In the genomic region with DNA sequence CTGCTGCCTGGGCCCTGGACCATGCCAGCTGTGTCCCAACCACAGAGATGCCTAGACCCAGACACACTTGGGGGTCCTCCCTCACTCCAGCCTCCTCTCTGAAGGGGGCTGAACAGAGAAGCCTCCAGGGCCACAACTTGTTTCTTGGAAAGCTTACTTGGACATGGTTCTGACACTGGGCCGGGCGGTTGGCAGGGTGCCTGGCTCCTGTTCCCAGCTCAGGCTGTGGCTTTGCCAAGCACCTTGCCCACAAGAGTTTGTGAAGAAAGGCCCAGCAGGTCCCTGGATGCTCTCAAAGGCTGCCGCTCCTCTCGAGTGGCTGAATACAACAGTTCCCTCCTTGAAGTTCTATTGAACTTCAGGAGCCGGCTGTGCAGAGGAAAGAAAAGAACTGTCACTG, we compare ENCODE assay signal across 23 cellular contexts.
DNase-seq lines count a peak whose midpoint lies in the region; ATAC-seq, FAIRE-seq and TF ChIP-seq lines count a peak whose summit lies in the region.
"Had no signal": no experiment of that assay in that cellular context is flagged by ENCODE, and none has a peak within 500 bp of the region (broad histone marks: within the 10 kb centered on the region; RNA-seq: fewer than 3 reads in every experiment).

No MANE protein-coding gene starts in this region.

- H3K4me3 Mint-ChIP-seq in H9, result no peak overlapping the region
- H3K4me3 Mint-ChIP-seq: CD14-positive monocyte, naive B cell had no signal

- no peak overlapping the region for H3K14ac ChIP-seq in H9 (ENCODE audit: insufficient read depth, low read length)

- FAIRE-seq in pancreas (lab: Jason Lieb, UNC), result no peak
- FAIRE-seq: bronchial epithelial cell had no signal

- no peak overlapping the region for H3K9ac ChIP-seq in H9 (ENCODE audit: extremely low read depth, insufficient read length, low read length)

- H2BK120ac ChIP-seq in H9 (ENCODE audit: low read depth, low read length, poor library complexity, severe bottlenecking), result no peak overlapping the region

- no peak overlapping the region for H3K4me3 ChIP-seq in left lung
- H3K4me3 ChIP-seq in thyroid gland (replicated peaks in 1 of 3), result no peak overlapping the region
- no peak overlapping the region for H3K4me3 ChIP-seq in pancreas

- no peaks in the 10 kb centered on the region; the same call in none of the 2 replicates for H3K27me3 Mint-ChIP-seq in H9 (ENCODE audit: low read depth)

- H3K4me1 ChIP-seq in H9 (ENCODE audit: insufficient read depth, low read length), result no peaks in the 10 kb centered on the region
- no peaks in the 10 kb centered on the region for H3K4me1 ChIP-seq in left lung
- H3K4me1 ChIP-seq in thyroid gland, result no peaks in the 10 kb centered on the region
- H3K4me1 ChIP-seq in pancreas, result no peaks in the 10 kb centered on the region

- H3K79me2 ChIP-seq in H9 (ENCODE audit: insufficient read depth, low read length), result no peaks in the 10 kb centered on the region

- H4K5ac ChIP-seq in H9 (ENCODE audit: insufficient read length, low read depth, low read length), result no peak overlapping the region

- no peak overlapping the region for H3K56ac ChIP-seq in H9 (ENCODE audit: insufficient read length, low read depth, low read length)

- no peak overlapping the region for H2BK5ac ChIP-seq in H9 (ENCODE audit: insufficient read length, low read length)

- DNase-seq in H9 (peak; percentile 15), cerebellar cortex (ENCODE audit: low spot score) (peak; percentile 8), left lung (peak; percentile 56 to 81), thyroid gland (peak; percentile 77 to 91), KBM-7 (no peak), pancreas (no peak)
- DNase-seq: activated CD4-positive, alpha-beta T cell treated with anti-CD3 and anti-CD28 coated beads for 4 hours; activated naive CD4-positive, alpha-beta T cell treated with Interleukin-2 at 50 U/mL for 16 hours; activated T-cell treated with anti-CD3 and anti-CD28 coated beads, Interleukin-2, amount 50 U/mL, for 48 hours; Calu3; foreskin fibroblast; KG1; left colon; MM.1S; naive B cell; NCI-H1417 treated with DMSO at 0.1 percent for 48 hours; stimulated activated CD4-positive, alpha-beta T cell treated with anti-CD3 and anti-CD28 coated beads, Interleukin-2, amount 100 ng/mL, for 24 hours; trophoblast cell had no signal

- no peak overlapping the region for H3T11ph ChIP-seq in H9 (ENCODE audit: low read length)

- no peak overlapping the region for H2AFZ ChIP-seq in H9 (ENCODE audit: low read length)

- peaks cover 6 to 15% of the 10 kb centered on the region in 2 experiments; a peak in 4 of 5 replicates for H3K9me3 Mint-ChIP-seq in H9

- no peak overlapping the region for H2BK15ac ChIP-seq in H9 (ENCODE audit: low read depth, low read length)

- H3K27ac ChIP-seq in H9 (ENCODE audit: insufficient read length, low read depth, low read length) (no peak overlapping the region), left lung (no peak overlapping the region), thyroid gland (no peak overlapping the region), pancreas (no peak overlapping the region)
- H3K27ac ChIP-seq: VCaP had no signal

- no peaks in the 10 kb centered on the region for H4K20me1 ChIP-seq in H9 (ENCODE audit: control insufficient read depth, insufficient read depth, insufficient read length)

- H3K9me3 ChIP-seq in H9 (ENCODE audit: control insufficient read depth, low read depth, low read length) (no peaks in the 10 kb centered on the region), left lung (no peaks in the 10 kb centered on the region), thyroid gland (no peaks in the 10 kb centered on the region), pancreas (no peaks in the 10 kb centered on the region)

- H3K23me2 ChIP-seq in H9 (ENCODE audit: insufficient read length, low read depth, low read length, poor library complexity, severe bottlenecking), result no peaks in the 10 kb centered on the region

- no peak for TF ChIP-seq POLR2A in thyroid gland (IDR thresholded peaks at IDR 0.05)

- H3K36me3 ChIP-seq in left lung (no peaks in the 10 kb centered on the region), thyroid gland (no peaks in the 10 kb centered on the region), pancreas (no peaks in the 10 kb centered on the region)

- H3K23ac ChIP-seq in H9 (ENCODE audit: insufficient read length, low read depth, low read length), result no peak overlapping the region

- H3K79me1 ChIP-seq in H9 (ENCODE audit: insufficient read depth, low read depth, low read length, poor library complexity, severe bottlenecking), result no peaks in the 10 kb centered on the region

- peak; percentile 83 for ATAC-seq in left lung
- ATAC-seq in GM19397 (IDR thresholded peaks at IDR 0.05; ENCODE audit: unreplicated experiment), result no peak
- no peak for ATAC-seq in pancreas
- ATAC-seq: left colon, SK-N-SH treated with all-trans-retinoic acid at 6 μM for 48 hours had no signal

- no peak overlapping the region for H2BK20ac ChIP-seq in H9 (ENCODE audit: low read depth, low read length, poor library complexity, severe bottlenecking)

- intact Hi-C loops in left lung (cut with DNase I) (no loop called here), thyroid gland (cut with DNase I) (no loop called here), pancreas (cut with DNase I) (no loop called here)

- no peak overlapping the region for H4K91ac ChIP-seq in H9 (ENCODE audit: insufficient read length, low read depth, low read length)

- no peak overlapping the region for H3K4ac ChIP-seq in H9 (ENCODE audit: low read depth, low read length)

- H3K27me3 ChIP-seq in H9 (ENCODE audit: insufficient read depth, low read length), result no peaks in the 10 kb centered on the region
- no peaks in the 10 kb centered on the region for H3K27me3 ChIP-seq in left lung
- H3K27me3 ChIP-seq in thyroid gland, result no peaks in the 10 kb centered on the region
- no peaks in the 10 kb centered on the region for H3K27me3 ChIP-seq in pancreas

- no peak for TF ChIP-seq CTCF in H9 (conservative IDR thresholded peaks at IDR 0.05)
- no peak for TF ChIP-seq CTCF in left lung (IDR thresholded peaks at IDR 0.05)
- TF ChIP-seq CTCF in thyroid gland (IDR thresholded peaks at IDR 0.05), result no peak
- TF ChIP-seq CTCF in pancreas (IDR thresholded peaks at IDR 0.05), result no peak

- no CpG with 5 or more reads among the region's 5 CpGs for WGBS in H9 (ENCODE audit: extremely low coverage, insufficient read length, low lambda C conversion rate)
- WGBS in thyroid gland, 2 donors, result 20 to 51% methylated on average over 3 of the region's 5 CpGs
- 75% methylated on average over 5 of the region's 5 CpGs for WGBS in pancreas, 2 donors

- H3K36me3 Mint-ChIP-seq in H9 (ENCODE audit: insufficient read depth in 1 of 3, low read depth in 3 of 3), result no peaks in the 10 kb centered on the region; a peak in 2 of 7 replicates
- H3K36me3 Mint-ChIP-seq: CD14-positive monocyte, naive B cell had no signal

- H3K4me1 Mint-ChIP-seq in H9, result peaks cover 0 to under 1% of the 10 kb centered on the region in 2 experiments; a peak in 2 of 4 replicates
- H3K4me1 Mint-ChIP-seq: naive B cell had no signal

- no peak overlapping the region for H2BK12ac ChIP-seq in H9 (ENCODE audit: insufficient read length, low read depth, low read length)

- no peak overlapping the region for H4K8ac ChIP-seq in H9 (replicated peaks; ENCODE audit: insufficient read length, low read depth, low read length)

- in situ Hi-C loops in KBM-7 (cut with MboI; ENCODE audit: low pct_unique_long_range_greater_than_20kb, low sequenced_read_pairs), result no loop called here

- no peak overlapping the region; a peak in 1 of 7 replicates for H3K27ac Mint-ChIP-seq in H9
- H3K27ac Mint-ChIP-seq: CD14-positive monocyte, naive B cell had no signal

- no peak overlapping the region for H3K18ac ChIP-seq in H9 (ENCODE audit: insufficient read length, low read depth, low read length)

- no peak overlapping the region for H2AK5ac ChIP-seq in H9 (ENCODE audit: insufficient read length, low read length)

- H3K4me2 ChIP-seq in H9 (ENCODE audit: insufficient read depth, insufficient read length, low read length), result no peak overlapping the region

Comparison
In these comparisons a context has a peak if more than half of its experiments do, and no peak if none do; other contexts are left out.
1. DNase-seq: peak in H9 (single experiment), cerebellar cortex (single experiment), left lung (2 of 2) and thyroid gland (2 of 2); none in KBM-7 (single experiment) and pancreas (0 of 6).